17 cellular contexts compared by ENCODE assay signal in genomic region chr9:110777201-110777842, GRCh38.
DNase-seq lines count a peak whose midpoint lies in the region; TF ChIP-seq lines count a peak whose summit lies in the region.
"Had no signal": no experiment of that assay in that cellular context is flagged by ENCODE, and none has a peak within 500 bp of the region (broad histone marks: within the 10 kb centered on the region; RNA-seq: fewer than 3 reads in every experiment).

No MANE protein-coding gene starts in this region.

- no peaks in the 10 kb centered on the region for H3K9me3 ChIP-seq in mammary epithelial cell (replicated peaks; ENCODE audit: insufficient read depth, low read length)
- H3K9me3 ChIP-seq in breast epithelium = no peaks in the 10 kb centered on the region
- H3K9me3 ChIP-seq: SJCRH30 had no signal

- H3K36me3 ChIP-seq in mammary epithelial cell (ENCODE audit: insufficient read depth, low read length) (no peaks in the 10 kb centered on the region), breast epithelium (no peaks in the 10 kb centered on the region)

- TF ChIP-seq POLR2A in breast epithelium (IDR thresholded peaks at IDR 0.05) = no peak

- peak overlapping the region in 2 of 3 experiments; percentile 30 to 65 for H3K27ac Mint-ChIP-seq in nephron
- no peak overlapping the region for H3K27ac Mint-ChIP-seq in activated naive CD4-positive, alpha-beta T cell treated with anti-CD3 and anti-CD28 coated beads for 36 hours
- H3K27ac Mint-ChIP-seq: naive B cell had no signal

- H3K4me1 ChIP-seq in mammary epithelial cell (ENCODE audit: insufficient read depth, low read length) (no peaks in the 10 kb centered on the region), breast epithelium (no peaks in the 10 kb centered on the region)
- H3K4me1 ChIP-seq: SJCRH30 had no signal

- dilution Hi-C loops in mammary epithelial cell (cut with HindIII; ENCODE audit: low sequenced_read_pairs) = loop anchor here (5.0 kb wide), 1 partner anchor 60 kb away; no protein-coding TSS in a partner anchor

- H3K4me3 ChIP-seq in mammary epithelial cell (replicated peaks in 1 of 3; ENCODE audit: insufficient read depth in 1 of 3, low read depth in 2 of 3, low read length in 3 of 3) (no peak overlapping the region), breast epithelium (no peak overlapping the region)
- H3K4me3 ChIP-seq: coronary artery, SJCRH30, skin epidermis had no signal

- DNase-seq in mammary epithelial cell (no peak), breast epithelium (ENCODE audit: low spot score in 2 of 2) (no peak), dedifferentiated amniotic fluid mesenchymal stem cell (ENCODE audit: extremely low spot score) (peak; percentile 23), hepatic stellate cell (ENCODE audit: low spot score) (no peak), COLO668 (lab: John Stamatoyannopoulos, UW; ENCODE audit: unreplicated experiment) (no peak)
- DNase-seq in activated naive CD4-positive, alpha-beta T cell treated with anti-CD3 and anti-CD28 coated beads for 36 hours = no peak
- no peak for DNase-seq in activated CD8-positive, alpha-beta memory T cell treated with anti-CD3 and anti-CD28 coated beads for 24 hours
- DNase-seq: activated CD4-positive, CD25-positive, alpha-beta regulatory T cell; activated CD8-positive, alpha-beta memory T cell treated with anti-CD3 and anti-CD28 coated beads, Interleukin-2, amount 50 U/mL, for 48 hours; naive B cell; NCI-H1930; NCI-H82 had no signal

- intact Hi-C loops in mammary epithelial cell (cut with micrococcal nuclease) (no loop called here), breast epithelium (cut with DNase I; ENCODE audit: low total_unique reads) (no loop called here)
- intact Hi-C loops in activated naive CD4-positive, alpha-beta T cell treated with anti-CD3 and anti-CD28 coated beads for 36 hours (cut with micrococcal nuclease) = no loop called here

- peaks cover 27% of the 10 kb centered on the region for H3K4me1 Mint-ChIP-seq in nephron
- no peaks in the 10 kb centered on the region for H3K4me1 Mint-ChIP-seq in activated naive CD4-positive, alpha-beta T cell treated with anti-CD3 and anti-CD28 coated beads for 36 hours (ENCODE audit: low read depth)
- H3K4me1 Mint-ChIP-seq: naive B cell had no signal

- BruUV-seq in mammary epithelial cell (replicated peaks; lab: Mats Ljungman, UMichigan) = no TSS peak

- peak overlapping the region; percentile 12 for H2AFZ ChIP-seq in mammary epithelial cell (ENCODE audit: low read depth, low read length)

- H3K27me3 ChIP-seq in mammary epithelial cell (ENCODE audit: insufficient read depth, low read length) (no peaks in the 10 kb centered on the region), breast epithelium (no peaks in the 10 kb centered on the region)
- H3K27me3 ChIP-seq: SJCRH30 had no signal

- no peaks in the 10 kb centered on the region for H3K36me3 Mint-ChIP-seq in nephron (ENCODE audit: low read depth)
- H3K36me3 Mint-ChIP-seq in activated naive CD4-positive, alpha-beta T cell treated with anti-CD3 and anti-CD28 coated beads for 36 hours (ENCODE audit: low read depth) = no peaks in the 10 kb centered on the region
- H3K36me3 Mint-ChIP-seq: naive B cell had no signal

- TF ChIP-seq CTCF in mammary epithelial cell (conservative IDR thresholded peaks at IDR 0.05 in 1 of 2, IDR thresholded peaks at IDR 0.05 in 1 of 2; ENCODE audit: extremely low read depth in 1 of 2, insufficient read depth in 1 of 2, low read depth in 1 of 2, low read length in 2 of 2) = no peak
- TF ChIP-seq CTCF in breast epithelium (IDR thresholded peaks at IDR 0.05) = no peak
- no peak for TF ChIP-seq CTCF in nephron (IDR thresholded peaks at IDR 0.05; ENCODE audit: unreplicated experiment in 3 of 3)

- no peak overlapping the region for H3K4me3 Mint-ChIP-seq in nephron
- H3K4me3 Mint-ChIP-seq in activated naive CD4-positive, alpha-beta T cell treated with anti-CD3 and anti-CD28 coated beads for 36 hours = no peak overlapping the region
- H3K4me3 Mint-ChIP-seq: naive B cell had no signal

- no peaks in the 10 kb centered on the region for H3K27me3 Mint-ChIP-seq in nephron (ENCODE audit: low read depth)
- no peaks in the 10 kb centered on the region for H3K27me3 Mint-ChIP-seq in activated naive CD4-positive, alpha-beta T cell treated with anti-CD3 and anti-CD28 coated beads for 36 hours (ENCODE audit: low read depth)
- H3K27me3 Mint-ChIP-seq: naive B cell had no signal

- in situ Hi-C loops in mammary epithelial cell (cut with MboI; ENCODE audit: low sequenced_read_pairs in 2 of 2) = no loop called here

- H4K20me1 ChIP-seq in mammary epithelial cell (ENCODE audit: insufficient read depth, low read length) = no peaks in the 10 kb centered on the region

- H3K9me3 Mint-ChIP-seq in nephron = no peaks in the 10 kb centered on the region
- H3K9me3 Mint-ChIP-seq in activated naive CD4-positive, alpha-beta T cell treated with anti-CD3 and anti-CD28 coated beads for 36 hours = peaks cover 2% of the 10 kb centered on the region
- H3K9me3 Mint-ChIP-seq: naive B cell had no signal

- H3K4me2 ChIP-seq in mammary epithelial cell (ENCODE audit: insufficient read depth, low read depth, low read length) = no peak overlapping the region
- H3K4me2 ChIP-seq: KMS-11 had no signal

- CTCF ChIA-PET in mammary epithelial cell (lab: Charles Lee; ENCODE audit: low non-redundant PET) = no interaction called here
- CTCF ChIA-PET in activated naive CD4-positive, alpha-beta T cell treated with anti-CD3 and anti-CD28 coated beads for 36 hours (lab: Charles Lee) = no interaction called here

- no peaks in the 10 kb centered on the region for H3K79me2 ChIP-seq in mammary epithelial cell (ENCODE audit: insufficient read depth, low read length)

- H3K27ac ChIP-seq in mammary epithelial cell (ENCODE audit: insufficient read depth, low read depth, low read length) (no peak overlapping the region), breast epithelium (peak overlapping the region in 1 of 2 donors; percentile 52)
- H3K27ac ChIP-seq: KMS-11, SJCRH30 had no signal

- 70% methylated on average over 4 of the region's 4 CpGs for WGBS in mammary epithelial cell (ENCODE audit: low coverage, missing lambda C conversion rate)

- H3K9ac ChIP-seq in mammary epithelial cell (ENCODE audit: insufficient read depth, low read length) = no peak overlapping the region
- H3K9ac ChIP-seq: KMS-11 had no signal
